In genomic region chr2:153165021-153165420, GRCh38 we compare ENCODE assay signal across 17 cellular contexts.
DNase-seq lines count a peak whose midpoint lies in the region; ATAC-seq, FAIRE-seq and TF ChIP-seq lines count a peak whose summit lies in the region.
"Had no signal": no experiment of that assay in that cellular context is flagged by ENCODE, and none has a peak within 500 bp of the region (broad histone marks: within the 10 kb centered on the region; RNA-seq: fewer than 3 reads in every experiment).

No MANE protein-coding gene starts in this region.

- no peak overlapping the region for H3K27ac ChIP-seq in CD4-positive, alpha-beta T cell (ENCODE audit: low read depth, low read length)
- H3K27ac ChIP-seq: BLaER1 treated with 17β-estradiol and CSF1 and Interleukin-3, amounts not matched to agents 10 nM and 100 nM had no signal

- no peaks in the 10 kb centered on the region for H3K27me3 ChIP-seq in CD4-positive, alpha-beta T cell (ENCODE audit: control insufficient read depth, insufficient read depth, low read length)
- H3K27me3 ChIP-seq: BLaER1 treated with 17β-estradiol and CSF1 and Interleukin-3, amounts not matched to agents 10 nM and 100 nM had no signal

- intact Hi-C loops in CD4-positive, alpha-beta T cell (cut with DNase I, micrococcal nuclease): no loop called here

- H3K4me3 Mint-ChIP-seq in CD4-positive, alpha-beta T cell: no peak overlapping the region
- H3K4me3 Mint-ChIP-seq: CD4-positive, CD25-positive, alpha-beta regulatory T cell had no signal

- peak; percentile 92 for FAIRE-seq in D721Med (lab: Jason Lieb, UNC)
- FAIRE-seq: GM12892, H1 had no signal

- TF ChIP-seq CTCF in D721Med (IDR thresholded peaks at IDR 0.05; ENCODE audit: insufficient read depth, missing control alignments): no peak
- TF ChIP-seq CTCF in CD4-positive, alpha-beta T cell (IDR thresholded peaks at IDR 0.05): no peak

- H3K36me3 Mint-ChIP-seq in CD4-positive, alpha-beta T cell (ENCODE audit: low read depth): no peaks in the 10 kb centered on the region
- H3K36me3 Mint-ChIP-seq: CD4-positive, CD25-positive, alpha-beta regulatory T cell had no signal

- POLR2A ChIA-PET in CD4-positive, alpha-beta T cell (lab: Charles Lee): no interaction called here

- ATAC-seq in CD4-positive, alpha-beta T cell (ENCODE audit: poor library complexity): no peak

- peak; percentile 10 for DNase-seq in NCI-H1092 treated with DMSO at 0.1 percent for 48 hours (lab: John Stamatoyannopoulos, UW)
- no peak for DNase-seq in NCI-H1092 (lab: John Stamatoyannopoulos, UW)
- no peak for DNase-seq in D721Med (ENCODE audit: insufficient read length, low spot score)
- peak; percentile 76 for DNase-seq in NCI-H2029 treated with DMSO at 0.1 percent for 48 hours (lab: John Stamatoyannopoulos, UW)
- DNase-seq in NCI-H82 treated with DMSO at 0.1 percent for 48 hours (lab: John Stamatoyannopoulos, UW; ENCODE audit: unreplicated experiment): peak; percentile 18
- DNase-seq in DMS 273 treated with DMSO at 0.1 percent for 48 hours (lab: John Stamatoyannopoulos, UW): no peak
- no peak for DNase-seq in A172 (ENCODE audit: low spot score)
- DNase-seq in CD4-positive, alpha-beta T cell: no peak
- DNase-seq: 8988T; ACHN; CD4-positive, CD25-positive, alpha-beta regulatory T cell; DMS79; IMR-90 had no signal

- H3K9me3 Mint-ChIP-seq in CD4-positive, alpha-beta T cell: no peaks in the 10 kb centered on the region

- no peak overlapping the region for H3K27ac Mint-ChIP-seq in CD4-positive, alpha-beta T cell
- H3K27ac Mint-ChIP-seq: CD4-positive, CD25-positive, alpha-beta regulatory T cell had no signal

- H3K27me3 Mint-ChIP-seq in CD4-positive, alpha-beta T cell: no peaks in the 10 kb centered on the region
- H3K27me3 Mint-ChIP-seq: CD4-positive, CD25-positive, alpha-beta regulatory T cell had no signal

- CTCF ChIA-PET in CD4-positive, alpha-beta T cell (lab: Charles Lee): no interaction called here

- H3K4me1 Mint-ChIP-seq in CD4-positive, alpha-beta T cell (ENCODE audit: low read depth): no peaks in the 10 kb centered on the region
- H3K4me1 Mint-ChIP-seq: CD4-positive, CD25-positive, alpha-beta regulatory T cell had no signal

- H3K9me3 ChIP-seq in CD4-positive, alpha-beta T cell (ENCODE audit: control insufficient read depth, low read length): no peaks in the 10 kb centered on the region
- H3K9me3 ChIP-seq: BLaER1 treated with 17β-estradiol and CSF1 and Interleukin-3, amounts not matched to agents 10 nM and 100 nM; HAP-1 had no signal

Comparison
In these comparisons a context has a peak if more than half of its experiments do, and no peak if none do; other contexts are left out.
1. DNase-seq: peak in NCI-H1092 treated with DMSO at 0.1 percent for 48 hours (single experiment), NCI-H2029 treated with DMSO at 0.1 percent for 48 hours (single experiment) and NCI-H82 treated with DMSO at 0.1 percent for 48 hours (single experiment); none in NCI-H1092 (single experiment), D721Med (single experiment), DMS 273 treated with DMSO at 0.1 percent for 48 hours (single experiment), A172 (single experiment) and CD4-positive, alpha-beta T cell (0 of 10).